ENCODE assay signal across 18 cellular contexts in the genomic region with DNA sequence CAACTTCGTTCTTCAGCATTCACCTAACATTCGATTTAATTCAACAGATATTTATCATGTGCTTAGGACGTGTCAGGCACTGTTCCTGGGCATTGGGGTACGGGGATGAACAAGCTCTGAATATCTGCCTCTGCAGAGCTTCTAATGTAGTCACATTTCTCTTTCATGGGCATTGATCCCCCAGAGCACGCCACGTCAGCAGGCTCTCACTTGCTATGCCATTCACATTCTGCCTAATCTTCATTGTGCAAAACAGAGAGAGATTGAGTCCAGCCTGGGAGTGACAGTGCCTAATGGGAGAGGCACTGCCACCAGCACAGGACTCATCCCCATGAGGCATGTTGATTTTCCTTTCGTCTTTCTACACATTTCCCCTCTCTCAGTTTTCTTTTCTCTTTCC.
DNase-seq lines count a peak whose midpoint lies in the region; ATAC-seq and TF ChIP-seq lines count a peak whose summit lies in the region.
"Had no signal": no experiment of that assay in that cellular context is flagged by ENCODE, and none has a peak within 500 bp of the region (broad histone marks: within the 10 kb centered on the region; RNA-seq: fewer than 3 reads in every experiment).

No MANE protein-coding gene starts in this region.

- intact Hi-C loops in CD14-positive monocyte (cut with micrococcal nuclease) = loop anchor here (5.0 to 10.0 kb wide), 3 partner anchors 45 to 210 kb away; no protein-coding TSS in a partner anchor
- intact Hi-C loops in dendritic cell treated with granulocyte-macrophage colony-stimulating factor and Interleukin-4, amounts not matched to agents 40 ng/mL and 50 ng/mL, for 4 days (cut with micrococcal nuclease) = no loop called here

- H3K4me1 Mint-ChIP-seq in activated CD8-positive, alpha-beta memory T cell treated with anti-CD3 and anti-CD28 coated beads, Interleukin-2, amount 10 ng/mL, durations not matched to agents 7 days and 5 days = peaks cover 40% of the 10 kb centered on the region
- H3K4me1 Mint-ChIP-seq in CD14-positive monocyte = peaks cover 63% of the 10 kb centered on the region
- H3K4me1 Mint-ChIP-seq in dendritic cell treated with granulocyte-macrophage colony-stimulating factor and Interleukin-4, amounts not matched to agents 40 ng/mL and 50 ng/mL, for 4 days (ENCODE audit: low read depth) = peaks cover 78% of the 10 kb centered on the region
- H3K4me1 Mint-ChIP-seq in stimulated activated memory B cell treated with anti-CD40 and anti-IgM and Interleukin-4, amounts not matched to agents 10 μg/mL and 1 μg/mL and 100 μg/mL, for 72 hours = peaks cover 46% of the 10 kb centered on the region

- no peak overlapping the region for H3K4me3 Mint-ChIP-seq in activated CD8-positive, alpha-beta memory T cell treated with anti-CD3 and anti-CD28 coated beads, Interleukin-2, amount 10 ng/mL, durations not matched to agents 7 days and 5 days
- H3K4me3 Mint-ChIP-seq in CD14-positive monocyte = no peak overlapping the region
- H3K4me3 Mint-ChIP-seq in dendritic cell treated with granulocyte-macrophage colony-stimulating factor and Interleukin-4, amounts not matched to agents 40 ng/mL and 50 ng/mL, for 4 days = no peak overlapping the region
- H3K4me3 Mint-ChIP-seq in stimulated activated memory B cell treated with anti-CD40 and anti-IgM and Interleukin-4, amounts not matched to agents 10 μg/mL and 1 μg/mL and 100 μg/mL, for 72 hours = no peak overlapping the region
- H3K4me3 Mint-ChIP-seq: CD8-positive, alpha-beta memory T cell had no signal

- H3K27ac Mint-ChIP-seq in activated CD8-positive, alpha-beta memory T cell treated with anti-CD3 and anti-CD28 coated beads, Interleukin-2, amount 10 ng/mL, durations not matched to agents 7 days and 5 days = no peak overlapping the region
- peak overlapping the region; percentile 97 to 99 (median 99) for H3K27ac Mint-ChIP-seq in CD14-positive monocyte
- H3K27ac Mint-ChIP-seq in dendritic cell treated with granulocyte-macrophage colony-stimulating factor and Interleukin-4, amounts not matched to agents 40 ng/mL and 50 ng/mL, for 4 days = peak overlapping the region; percentile 82
- H3K27ac Mint-ChIP-seq in stimulated activated memory B cell treated with anti-CD40 and anti-IgM and Interleukin-4, amounts not matched to agents 10 μg/mL and 1 μg/mL and 100 μg/mL, for 72 hours = peak overlapping the region; percentile 82

- H3K9me3 Mint-ChIP-seq in activated CD8-positive, alpha-beta memory T cell treated with anti-CD3 and anti-CD28 coated beads, Interleukin-2, amount 10 ng/mL, durations not matched to agents 7 days and 5 days (ENCODE audit: low read depth) = no peaks in the 10 kb centered on the region
- peaks cover 0 to 2% (median 0%) of the 10 kb centered on the region in 7 donors for H3K9me3 Mint-ChIP-seq in CD14-positive monocyte
- no peaks in the 10 kb centered on the region for H3K9me3 Mint-ChIP-seq in dendritic cell treated with granulocyte-macrophage colony-stimulating factor and Interleukin-4, amounts not matched to agents 40 ng/mL and 50 ng/mL, for 4 days
- H3K9me3 Mint-ChIP-seq in stimulated activated memory B cell treated with anti-CD40 and anti-IgM and Interleukin-4, amounts not matched to agents 10 μg/mL and 1 μg/mL and 100 μg/mL, for 72 hours = no peaks in the 10 kb centered on the region
- H3K9me3 Mint-ChIP-seq: memory B cell had no signal

- no peak for ATAC-seq in activated CD8-positive, alpha-beta memory T cell treated with anti-CD3 and anti-CD28 coated beads, Interleukin-2, amount 10 ng/mL, durations not matched to agents 7 days and 5 days
- ATAC-seq in stimulated activated memory B cell treated with anti-CD40 and anti-IgM and Interleukin-4, amounts not matched to agents 10 μg/mL and 1 μg/mL and 100 μg/mL, for 72 hours = no peak
- ATAC-seq in GM21367 (IDR thresholded peaks at IDR 0.05; ENCODE audit: unreplicated experiment) = no peak

- no peak for TF ChIP-seq CTCF in CD14-positive monocyte (IDR thresholded peaks at IDR 0.05)

- no peaks in the 10 kb centered on the region for H3K27me3 Mint-ChIP-seq in activated CD8-positive, alpha-beta memory T cell treated with anti-CD3 and anti-CD28 coated beads, Interleukin-2, amount 10 ng/mL, durations not matched to agents 7 days and 5 days
- H3K27me3 Mint-ChIP-seq in CD14-positive monocyte (ENCODE audit: low read depth in 3 of 3) = peaks cover 0 to 1% (median 0%) of the 10 kb centered on the region in 3 donors
- no peaks in the 10 kb centered on the region for H3K27me3 Mint-ChIP-seq in dendritic cell treated with granulocyte-macrophage colony-stimulating factor and Interleukin-4, amounts not matched to agents 40 ng/mL and 50 ng/mL, for 4 days
- H3K27me3 Mint-ChIP-seq in stimulated activated memory B cell treated with anti-CD40 and anti-IgM and Interleukin-4, amounts not matched to agents 10 μg/mL and 1 μg/mL and 100 μg/mL, for 72 hours = no peaks in the 10 kb centered on the region
- H3K27me3 Mint-ChIP-seq: CD8-positive, alpha-beta memory T cell; memory B cell had no signal

- CTCF ChIA-PET in activated CD8-positive, alpha-beta memory T cell treated with anti-CD3 and anti-CD28 coated beads, Interleukin-2, amount 10 ng/mL, durations not matched to agents 7 days and 5 days (lab: Charles Lee) = interaction anchor here (1.1 to 1.2 kb wide), 2 partner anchors 9 to 46 kb away, joined by 3 to 4 read pairs; no protein-coding TSS in a partner anchor

- peak; percentile 55 for DNase-seq in activated CD8-positive, alpha-beta memory T cell treated with anti-CD3 and anti-CD28 coated beads for 24 hours
- no peak for DNase-seq in activated CD8-positive, alpha-beta memory T cell treated with anti-CD3 and anti-CD28 coated beads, Interleukin-2, amount 10 ng/mL, durations not matched to agents 7 days and 5 days
- DNase-seq in CD14-positive monocyte (ENCODE audit: low spot score) (no peak), cerebellar cortex (ENCODE audit: low spot score) (no peak), GF-D8 (lab: John Stamatoyannopoulos, UW) (no peak)
- DNase-seq: activated naive CD4-positive, alpha-beta T cell; brain microvascular endothelial cell; CD8-positive, alpha-beta memory T cell; EL; islet precursor cell; MV-4-11; NCI-H524; sigmoid colon; stimulated activated CD4-positive, alpha-beta T cell treated with anti-CD3 and anti-CD28 coated beads, Interleukin-4, amount 100 ng/mL, for 1 hour had no signal

- peaks cover 3% of the 10 kb centered on the region for H3K36me3 Mint-ChIP-seq in activated CD8-positive, alpha-beta memory T cell treated with anti-CD3 and anti-CD28 coated beads, Interleukin-2, amount 10 ng/mL, durations not matched to agents 7 days and 5 days
- H3K36me3 Mint-ChIP-seq in CD14-positive monocyte = peaks cover 4 to 7% of the 10 kb centered on the region in 2 donors
- H3K36me3 Mint-ChIP-seq in dendritic cell treated with granulocyte-macrophage colony-stimulating factor and Interleukin-4, amounts not matched to agents 40 ng/mL and 50 ng/mL, for 4 days (ENCODE audit: low read depth) = no peaks in the 10 kb centered on the region
- no peaks in the 10 kb centered on the region for H3K36me3 Mint-ChIP-seq in stimulated activated memory B cell treated with anti-CD40 and anti-IgM and Interleukin-4, amounts not matched to agents 10 μg/mL and 1 μg/mL and 100 μg/mL, for 72 hours
- H3K36me3 Mint-ChIP-seq: CD8-positive, alpha-beta memory T cell; memory B cell had no signal
